In the genomic region with DNA sequence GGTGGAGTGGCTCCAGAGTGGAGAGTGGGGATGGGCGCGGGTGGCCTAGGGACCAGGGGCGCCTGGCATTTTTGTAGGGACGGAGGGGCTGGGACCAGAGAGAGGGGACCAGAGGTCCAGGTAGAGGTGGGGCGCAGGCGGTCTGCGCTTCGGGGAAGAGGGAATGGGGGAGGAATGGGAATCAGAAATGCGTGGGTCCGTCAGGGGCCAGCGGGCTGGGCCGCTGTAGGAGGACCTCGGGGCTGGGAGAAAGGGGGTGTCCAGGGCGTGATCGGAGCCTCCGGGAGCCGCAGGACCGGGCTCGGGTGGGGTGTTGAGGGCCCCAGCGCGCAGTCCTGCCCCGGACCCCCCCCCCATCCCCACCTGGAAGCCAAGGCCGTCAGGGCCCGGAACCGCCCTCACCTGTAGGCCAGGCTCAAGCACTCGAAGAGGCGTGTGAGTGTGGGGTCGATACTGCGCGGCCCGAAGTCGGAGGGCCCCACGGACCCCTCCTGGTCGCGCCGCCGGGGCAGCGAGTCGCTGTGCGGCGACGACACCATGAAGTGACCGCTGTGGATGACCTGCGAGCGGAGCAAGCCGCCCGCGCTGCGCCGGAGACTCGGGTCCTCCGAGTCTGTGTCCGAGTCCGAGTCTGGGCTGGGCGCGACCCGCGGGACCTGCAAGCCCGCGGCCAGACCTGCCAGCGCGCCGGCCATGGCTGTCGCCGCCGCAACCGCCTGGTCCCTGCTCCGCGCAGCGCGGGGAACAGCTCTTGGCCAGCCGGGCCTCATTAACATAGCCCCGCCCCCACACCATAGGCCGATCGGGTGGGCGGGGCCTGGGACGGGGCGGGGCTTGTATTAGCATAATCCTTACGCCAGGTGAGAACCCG, we compare ENCODE assay signal across 1 cellular context.
A peak's percentile ranks its signal among the peaks of the same experiment; 100 is the strongest.
TF ChIP-seq lines count a peak whose summit lies in the region.

A gene with protein sequence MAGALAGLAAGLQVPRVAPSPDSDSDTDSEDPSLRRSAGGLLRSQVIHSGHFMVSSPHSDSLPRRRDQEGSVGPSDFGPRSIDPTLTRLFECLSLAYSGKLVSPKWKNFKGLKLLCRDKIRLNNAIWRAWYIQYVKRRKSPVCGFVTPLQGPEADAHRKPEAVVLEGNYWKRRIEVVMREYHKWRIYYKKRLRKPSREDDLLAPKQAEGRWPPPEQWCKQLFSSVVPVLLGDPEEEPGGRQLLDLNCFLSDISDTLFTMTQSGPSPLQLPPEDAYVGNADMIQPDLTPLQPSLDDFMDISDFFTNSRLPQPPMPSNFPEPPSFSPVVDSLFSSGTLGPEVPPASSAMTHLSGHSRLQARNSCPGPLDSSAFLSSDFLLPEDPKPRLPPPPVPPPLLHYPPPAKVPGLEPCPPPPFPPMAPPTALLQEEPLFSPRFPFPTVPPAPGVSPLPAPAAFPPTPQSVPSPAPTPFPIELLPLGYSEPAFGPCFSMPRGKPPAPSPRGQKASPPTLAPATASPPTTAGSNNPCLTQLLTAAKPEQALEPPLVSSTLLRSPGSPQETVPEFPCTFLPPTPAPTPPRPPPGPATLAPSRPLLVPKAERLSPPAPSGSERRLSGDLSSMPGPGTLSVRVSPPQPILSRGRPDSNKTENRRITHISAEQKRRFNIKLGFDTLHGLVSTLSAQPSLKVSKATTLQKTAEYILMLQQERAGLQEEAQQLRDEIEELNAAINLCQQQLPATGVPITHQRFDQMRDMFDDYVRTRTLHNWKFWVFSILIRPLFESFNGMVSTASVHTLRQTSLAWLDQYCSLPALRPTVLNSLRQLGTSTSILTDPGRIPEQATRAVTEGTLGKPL (minus strand): TSS at position 725 of the 871 bp plus-strand sequence. CDS start 30 bp downstream, at position 695.

TF ChIP-seq in HepG2, 621 proteins besides CTCF, POLR2A, EP300 and RAD21 (continued from another document and continues in another):
- TF ChIP-seq, protein P1, sequence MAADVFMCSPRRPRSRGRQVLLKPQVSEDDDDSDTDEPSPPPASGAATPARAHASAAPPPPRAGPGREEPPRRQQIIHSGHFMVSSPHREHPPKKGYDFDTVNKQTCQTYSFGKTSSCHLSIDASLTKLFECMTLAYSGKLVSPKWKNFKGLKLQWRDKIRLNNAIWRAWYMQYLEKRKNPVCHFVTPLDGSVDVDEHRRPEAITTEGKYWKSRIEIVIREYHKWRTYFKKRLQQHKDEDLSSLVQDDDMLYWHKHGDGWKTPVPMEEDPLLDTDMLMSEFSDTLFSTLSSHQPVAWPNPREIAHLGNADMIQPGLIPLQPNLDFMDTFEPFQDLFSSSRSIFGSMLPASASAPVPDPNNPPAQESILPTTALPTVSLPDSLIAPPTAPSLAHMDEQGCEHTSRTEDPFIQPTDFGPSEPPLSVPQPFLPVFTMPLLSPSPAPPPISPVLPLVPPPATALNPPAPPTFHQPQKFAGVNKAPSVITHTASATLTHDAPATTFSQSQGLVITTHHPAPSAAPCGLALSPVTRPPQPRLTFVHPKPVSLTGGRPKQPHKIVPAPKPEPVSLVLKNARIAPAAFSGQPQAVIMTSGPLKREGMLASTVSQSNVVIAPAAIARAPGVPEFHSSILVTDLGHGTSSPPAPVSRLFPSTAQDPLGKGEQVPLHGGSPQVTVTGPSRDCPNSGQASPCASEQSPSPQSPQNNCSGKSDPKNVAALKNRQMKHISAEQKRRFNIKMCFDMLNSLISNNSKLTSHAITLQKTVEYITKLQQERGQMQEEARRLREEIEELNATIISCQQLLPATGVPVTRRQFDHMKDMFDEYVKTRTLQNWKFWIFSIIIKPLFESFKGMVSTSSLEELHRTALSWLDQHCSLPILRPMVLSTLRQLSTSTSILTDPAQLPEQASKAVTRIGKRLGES (CRISPR knock-in tag; IDR thresholded peaks at IDR 0.05; ENCODE audit: borderline replicate concordance) = 0 out of 2 replicates have a peak, but pooled peaks have one; percentile 56
- TF ChIP-seq RNF2 (conservative IDR thresholded peaks at IDR 0.05; ENCODE audit: low read depth) (0 out of 2 replicates have a peak, but pooled peaks have one; percentile 53), PPARG (CRISPR knock-in tag; conservative IDR thresholded peaks at IDR 0.05) (peak; percentile 45; the same call in 1 of the 2 replicates), ZSCAN21 (CRISPR knock-in tag; IDR thresholded peaks at IDR 0.05; ENCODE audit: borderline replicate concordance) (peak; percentile 72; the same call in 1 of the 2 replicates), FOXP1 (IDR thresholded peaks at IDR 0.05) (no peak), FOXP1 (CRISPR knock-in tag; IDR thresholded peaks at IDR 0.05) (no peak), ZNF282 (IDR thresholded peaks at IDR 0.05; ENCODE audit: partially characterized antibody) (no peak), SP1 (IDR thresholded peaks at IDR 0.05) (no peak), SP1 (CRISPR knock-in tag; IDR thresholded peaks at IDR 0.05) (peak; percentile 86), CHCHD3 (CRISPR knock-in tag; IDR thresholded peaks at IDR 0.05) (0 out of 2 replicates have a peak, but pooled peaks have one; percentile 80), SATB2 (CRISPR knock-in tag; IDR thresholded peaks at IDR 0.05) (no peak), ZKSCAN1 (IDR thresholded peaks at IDR 0.05; ENCODE audit: low read length) (no peak), CHD4 (IDR thresholded peaks at IDR 0.05; ENCODE audit: borderline replicate concordance, low read length) (no peak), NRL (CRISPR knock-in tag; IDR thresholded peaks at IDR 0.05; ENCODE audit: borderline replicate concordance) (no peak), ZNF543 (CRISPR knock-in tag; IDR thresholded peaks at IDR 0.05) (peak; percentile 50; the same call in 1 of the 2 replicates)
- TF ChIP-seq, protein P2, sequence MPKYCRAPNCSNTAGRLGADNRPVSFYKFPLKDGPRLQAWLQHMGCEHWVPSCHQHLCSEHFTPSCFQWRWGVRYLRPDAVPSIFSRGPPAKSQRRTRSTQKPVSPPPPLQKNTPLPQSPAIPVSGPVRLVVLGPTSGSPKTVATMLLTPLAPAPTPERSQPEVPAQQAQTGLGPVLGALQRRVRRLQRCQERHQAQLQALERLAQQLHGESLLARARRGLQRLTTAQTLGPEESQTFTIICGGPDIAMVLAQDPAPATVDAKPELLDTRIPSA (CRISPR knock-in tag; IDR thresholded peaks at IDR 0.05; ENCODE audit: borderline replicate concordance) = peak; percentile 66
- TF ChIP-seq, protein P3, sequence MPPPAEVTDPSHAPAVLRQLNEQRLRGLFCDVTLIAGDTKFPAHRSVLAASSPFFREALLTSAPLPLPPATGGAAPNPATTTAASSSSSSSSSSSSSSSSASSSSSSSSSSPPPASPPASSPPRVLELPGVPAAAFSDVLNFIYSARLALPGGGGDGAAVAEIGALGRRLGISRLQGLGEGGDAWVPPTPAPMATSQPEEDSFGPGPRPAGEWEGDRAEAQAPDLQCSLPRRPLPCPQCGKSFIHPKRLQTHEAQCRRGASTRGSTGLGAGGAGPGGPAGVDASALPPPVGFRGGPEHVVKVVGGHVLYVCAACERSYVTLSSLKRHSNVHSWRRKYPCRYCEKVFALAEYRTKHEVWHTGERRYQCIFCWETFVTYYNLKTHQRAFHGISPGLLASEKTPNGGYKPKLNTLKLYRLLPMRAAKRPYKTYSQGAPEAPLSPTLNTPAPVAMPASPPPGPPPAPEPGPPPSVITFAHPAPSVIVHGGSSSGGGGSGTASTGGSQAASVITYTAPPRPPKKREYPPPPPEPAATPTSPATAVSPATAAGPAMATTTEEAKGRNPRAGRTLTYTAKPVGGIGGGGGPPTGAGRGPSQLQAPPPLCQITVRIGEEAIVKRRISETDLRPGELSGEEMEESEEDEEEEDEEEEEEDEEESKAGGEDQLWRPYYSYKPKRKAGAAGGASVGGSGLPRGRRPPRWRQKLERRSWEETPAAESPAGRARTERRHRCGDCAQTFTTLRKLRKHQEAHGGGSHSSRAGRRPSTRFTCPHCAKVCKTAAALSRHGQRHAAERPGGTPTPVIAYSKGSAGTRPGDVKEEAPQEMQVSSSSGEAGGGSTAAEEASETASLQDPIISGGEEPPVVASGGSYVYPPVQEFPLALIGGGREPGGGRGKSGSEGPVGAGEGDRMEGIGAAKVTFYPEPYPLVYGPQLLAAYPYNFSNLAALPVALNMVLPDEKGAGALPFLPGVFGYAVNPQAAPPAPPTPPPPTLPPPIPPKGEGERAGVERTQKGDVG (CRISPR knock-in tag; IDR thresholded peaks at IDR 0.05; ENCODE audit: borderline replicate concordance) = no peak
- TF ChIP-seq, protein P4, sequence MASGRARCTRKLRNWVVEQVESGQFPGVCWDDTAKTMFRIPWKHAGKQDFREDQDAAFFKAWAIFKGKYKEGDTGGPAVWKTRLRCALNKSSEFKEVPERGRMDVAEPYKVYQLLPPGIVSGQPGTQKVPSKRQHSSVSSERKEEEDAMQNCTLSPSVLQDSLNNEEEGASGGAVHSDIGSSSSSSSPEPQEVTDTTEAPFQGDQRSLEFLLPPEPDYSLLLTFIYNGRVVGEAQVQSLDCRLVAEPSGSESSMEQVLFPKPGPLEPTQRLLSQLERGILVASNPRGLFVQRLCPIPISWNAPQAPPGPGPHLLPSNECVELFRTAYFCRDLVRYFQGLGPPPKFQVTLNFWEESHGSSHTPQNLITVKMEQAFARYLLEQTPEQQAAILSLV (CRISPR knock-in tag; IDR thresholded peaks at IDR 0.05; ENCODE audit: borderline replicate concordance) = peak; percentile 50; the same call in 1 of the 2 replicates
- TF ChIP-seq, protein P5, sequence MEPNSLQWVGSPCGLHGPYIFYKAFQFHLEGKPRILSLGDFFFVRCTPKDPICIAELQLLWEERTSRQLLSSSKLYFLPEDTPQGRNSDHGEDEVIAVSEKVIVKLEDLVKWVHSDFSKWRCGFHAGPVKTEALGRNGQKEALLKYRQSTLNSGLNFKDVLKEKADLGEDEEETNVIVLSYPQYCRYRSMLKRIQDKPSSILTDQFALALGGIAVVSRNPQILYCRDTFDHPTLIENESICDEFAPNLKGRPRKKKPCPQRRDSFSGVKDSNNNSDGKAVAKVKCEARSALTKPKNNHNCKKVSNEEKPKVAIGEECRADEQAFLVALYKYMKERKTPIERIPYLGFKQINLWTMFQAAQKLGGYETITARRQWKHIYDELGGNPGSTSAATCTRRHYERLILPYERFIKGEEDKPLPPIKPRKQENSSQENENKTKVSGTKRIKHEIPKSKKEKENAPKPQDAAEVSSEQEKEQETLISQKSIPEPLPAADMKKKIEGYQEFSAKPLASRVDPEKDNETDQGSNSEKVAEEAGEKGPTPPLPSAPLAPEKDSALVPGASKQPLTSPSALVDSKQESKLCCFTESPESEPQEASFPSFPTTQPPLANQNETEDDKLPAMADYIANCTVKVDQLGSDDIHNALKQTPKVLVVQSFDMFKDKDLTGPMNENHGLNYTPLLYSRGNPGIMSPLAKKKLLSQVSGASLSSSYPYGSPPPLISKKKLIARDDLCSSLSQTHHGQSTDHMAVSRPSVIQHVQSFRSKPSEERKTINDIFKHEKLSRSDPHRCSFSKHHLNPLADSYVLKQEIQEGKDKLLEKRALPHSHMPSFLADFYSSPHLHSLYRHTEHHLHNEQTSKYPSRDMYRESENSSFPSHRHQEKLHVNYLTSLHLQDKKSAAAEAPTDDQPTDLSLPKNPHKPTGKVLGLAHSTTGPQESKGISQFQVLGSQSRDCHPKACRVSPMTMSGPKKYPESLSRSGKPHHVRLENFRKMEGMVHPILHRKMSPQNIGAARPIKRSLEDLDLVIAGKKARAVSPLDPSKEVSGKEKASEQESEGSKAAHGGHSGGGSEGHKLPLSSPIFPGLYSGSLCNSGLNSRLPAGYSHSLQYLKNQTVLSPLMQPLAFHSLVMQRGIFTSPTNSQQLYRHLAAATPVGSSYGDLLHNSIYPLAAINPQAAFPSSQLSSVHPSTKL (CRISPR knock-in tag; IDR thresholded peaks at IDR 0.05) = no peak; the same call in 1 of the 2 replicates
- TF ChIP-seq, protein P6, sequence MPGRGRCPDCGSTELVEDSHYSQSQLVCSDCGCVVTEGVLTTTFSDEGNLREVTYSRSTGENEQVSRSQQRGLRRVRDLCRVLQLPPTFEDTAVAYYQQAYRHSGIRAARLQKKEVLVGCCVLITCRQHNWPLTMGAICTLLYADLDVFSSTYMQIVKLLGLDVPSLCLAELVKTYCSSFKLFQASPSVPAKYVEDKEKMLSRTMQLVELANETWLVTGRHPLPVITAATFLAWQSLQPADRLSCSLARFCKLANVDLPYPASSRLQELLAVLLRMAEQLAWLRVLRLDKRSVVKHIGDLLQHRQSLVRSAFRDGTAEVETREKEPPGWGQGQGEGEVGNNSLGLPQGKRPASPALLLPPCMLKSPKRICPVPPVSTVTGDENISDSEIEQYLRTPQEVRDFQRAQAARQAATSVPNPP (CRISPR knock-in tag; IDR thresholded peaks at IDR 0.05) = peak; percentile 55; the same call in 1 of the 2 replicates
- TF ChIP-seq, protein P7, sequence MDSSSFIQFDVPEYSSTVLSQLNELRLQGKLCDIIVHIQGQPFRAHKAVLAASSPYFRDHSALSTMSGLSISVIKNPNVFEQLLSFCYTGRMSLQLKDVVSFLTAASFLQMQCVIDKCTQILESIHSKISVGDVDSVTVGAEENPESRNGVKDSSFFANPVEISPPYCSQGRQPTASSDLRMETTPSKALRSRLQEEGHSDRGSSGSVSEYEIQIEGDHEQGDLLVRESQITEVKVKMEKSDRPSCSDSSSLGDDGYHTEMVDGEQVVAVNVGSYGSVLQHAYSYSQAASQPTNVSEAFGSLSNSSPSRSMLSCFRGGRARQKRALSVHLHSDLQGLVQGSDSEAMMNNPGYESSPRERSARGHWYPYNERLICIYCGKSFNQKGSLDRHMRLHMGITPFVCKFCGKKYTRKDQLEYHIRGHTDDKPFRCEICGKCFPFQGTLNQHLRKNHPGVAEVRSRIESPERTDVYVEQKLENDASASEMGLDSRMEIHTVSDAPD (CRISPR knock-in tag; IDR thresholded peaks at IDR 0.05) = no peak
- TF ChIP-seq, protein P8, sequence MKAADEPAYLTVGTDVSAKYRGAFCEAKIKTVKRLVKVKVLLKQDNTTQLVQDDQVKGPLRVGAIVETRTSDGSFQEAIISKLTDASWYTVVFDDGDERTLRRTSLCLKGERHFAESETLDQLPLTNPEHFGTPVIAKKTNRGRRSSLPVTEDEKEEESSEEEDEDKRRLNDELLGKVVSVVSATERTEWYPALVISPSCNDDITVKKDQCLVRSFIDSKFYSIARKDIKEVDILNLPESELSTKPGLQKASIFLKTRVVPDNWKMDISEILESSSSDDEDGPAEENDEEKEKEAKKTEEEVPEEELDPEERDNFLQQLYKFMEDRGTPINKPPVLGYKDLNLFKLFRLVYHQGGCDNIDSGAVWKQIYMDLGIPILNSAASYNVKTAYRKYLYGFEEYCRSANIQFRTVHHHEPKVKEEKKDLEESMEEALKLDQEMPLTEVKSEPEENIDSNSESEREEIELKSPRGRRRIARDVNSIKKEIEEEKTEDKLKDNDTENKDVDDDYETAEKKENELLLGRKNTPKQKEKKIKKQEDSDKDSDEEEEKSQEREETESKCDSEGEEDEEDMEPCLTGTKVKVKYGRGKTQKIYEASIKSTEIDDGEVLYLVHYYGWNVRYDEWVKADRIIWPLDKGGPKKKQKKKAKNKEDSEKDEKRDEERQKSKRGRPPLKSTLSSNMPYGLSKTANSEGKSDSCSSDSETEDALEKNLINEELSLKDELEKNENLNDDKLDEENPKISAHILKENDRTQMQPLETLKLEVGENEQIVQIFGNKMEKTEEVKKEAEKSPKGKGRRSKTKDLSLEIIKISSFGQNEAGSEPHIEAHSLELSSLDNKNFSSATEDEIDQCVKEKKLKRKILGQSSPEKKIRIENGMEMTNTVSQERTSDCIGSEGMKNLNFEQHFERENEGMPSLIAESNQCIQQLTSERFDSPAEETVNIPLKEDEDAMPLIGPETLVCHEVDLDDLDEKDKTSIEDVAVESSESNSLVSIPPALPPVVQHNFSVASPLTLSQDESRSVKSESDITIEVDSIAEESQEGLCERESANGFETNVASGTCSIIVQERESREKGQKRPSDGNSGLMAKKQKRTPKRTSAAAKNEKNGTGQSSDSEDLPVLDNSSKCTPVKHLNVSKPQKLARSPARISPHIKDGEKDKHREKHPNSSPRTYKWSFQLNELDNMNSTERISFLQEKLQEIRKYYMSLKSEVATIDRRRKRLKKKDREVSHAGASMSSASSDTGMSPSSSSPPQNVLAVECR (CRISPR knock-in tag; IDR thresholded peaks at IDR 0.05; ENCODE audit: borderline replicate concordance) = peak; percentile 88
